8 cellular contexts compared by ENCODE assay signal in the genomic region with DNA sequence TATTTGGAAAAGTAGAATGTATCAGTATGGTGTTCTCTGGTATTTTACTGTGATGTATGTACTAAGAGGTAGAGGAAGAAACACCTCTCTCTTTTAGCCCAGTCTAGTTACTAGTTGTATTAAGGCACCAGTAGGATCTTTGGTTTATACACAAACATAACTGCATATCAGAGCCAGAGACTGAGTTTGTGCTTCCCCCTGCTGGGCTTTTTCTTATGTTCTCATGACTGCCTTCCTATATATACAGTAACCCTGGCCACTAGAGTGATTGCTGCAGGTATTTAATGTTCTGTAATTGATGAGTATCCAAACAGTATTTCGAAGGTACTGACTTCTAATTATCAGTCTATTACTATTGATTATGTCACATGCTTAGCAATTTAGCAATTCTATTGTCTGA.
DNase-seq lines count a peak whose midpoint lies in the region; ATAC-seq and TF ChIP-seq lines count a peak whose summit lies in the region.

No MANE protein-coding gene starts in this region.

- H3K9me3 Mint-ChIP-seq in MCF 10A (ENCODE audit: unreplicated experiment) = no peaks in the 10 kb centered on the region
- no peaks in the 10 kb centered on the region for H3K9me3 Mint-ChIP-seq in endodermal cell
- H3K9me3 Mint-ChIP-seq in type B pancreatic cell = no peaks in the 10 kb centered on the region

- H3K4me1 ChIP-seq in breast epithelium (no peaks in the 10 kb centered on the region), endodermal cell (ENCODE audit: control insufficient read depth, insufficient read depth, low read length) (no peaks in the 10 kb centered on the region)

- H3K4me3 Mint-ChIP-seq in MCF 10A (ENCODE audit: unreplicated experiment) = no peak overlapping the region
- H3K4me3 Mint-ChIP-seq in endodermal cell = no peak overlapping the region
- no peak overlapping the region for H3K4me3 Mint-ChIP-seq in type B pancreatic cell

- no CpG with 5 or more reads among the region's 1 CpG for WGBS in endodermal cell (ENCODE audit: insufficient coverage in 1 of 2, insufficient read length in 1 of 2), 2 experiments

- H3K27me3 ChIP-seq in breast epithelium = no peaks in the 10 kb centered on the region
- H3K27me3 ChIP-seq in endodermal cell (ENCODE audit: control insufficient read depth, insufficient read depth, low read length, poor library complexity, severe bottlenecking) = no peaks in the 10 kb centered on the region

- no peak overlapping the region for H3K9ac ChIP-seq in endodermal cell (ENCODE audit: extremely low read depth, low read length, poor library complexity, severe bottlenecking)

- no peak overlapping the region for H3K27ac Mint-ChIP-seq in MCF 10A (ENCODE audit: low read depth, unreplicated experiment)
- no peak overlapping the region for H3K27ac Mint-ChIP-seq in endodermal cell
- H3K27ac Mint-ChIP-seq in type B pancreatic cell = no peak overlapping the region

- H3K36me3 ChIP-seq in breast epithelium = no peaks in the 10 kb centered on the region
- no peaks in the 10 kb centered on the region for H3K36me3 ChIP-seq in endodermal cell (ENCODE audit: control insufficient read depth, insufficient read depth, low read length)

- no peaks in the 10 kb centered on the region for H3K4me1 Mint-ChIP-seq in MCF 10A (ENCODE audit: insufficient read depth, unreplicated experiment)
- no peaks in the 10 kb centered on the region for H3K4me1 Mint-ChIP-seq in endodermal cell
- H3K4me1 Mint-ChIP-seq in type B pancreatic cell (ENCODE audit: unreplicated experiment) = no peaks in the 10 kb centered on the region

- H3K9me3 ChIP-seq in breast epithelium = no peaks in the 10 kb centered on the region
- no peaks in the 10 kb centered on the region for H3K9me3 ChIP-seq in endodermal cell (ENCODE audit: control insufficient read depth, low read length)

- CTCF ChIA-PET in MCF 10A (lab: Yijun Ruan, JAX) = interaction anchor here (0.7 to 1.4 kb wide), 2 partner anchors 30 to 212 kb away, joined by 3 to 4 read pairs; no protein-coding TSS in a partner anchor

- peak; percentile 62 for DNase-seq in MCF 10A (ENCODE audit: unreplicated experiment)
- no peak for DNase-seq in breast epithelium (ENCODE audit: low spot score in 2 of 2)
- peak; percentile 66 to 85 for DNase-seq in NCI-H526 (lab: John Stamatoyannopoulos, UW)
- DNase-seq in endodermal cell = peak; percentile 66
- no peak for DNase-seq in type B pancreatic cell (ENCODE audit: extremely low spot score, unreplicated experiment)
- no peak for DNase-seq in left ventricle myocardium superior
- DNase-seq in islet precursor cell = no peak

- H3K36me3 Mint-ChIP-seq in MCF 10A (ENCODE audit: insufficient read depth, unreplicated experiment) = no peaks in the 10 kb centered on the region
- no peaks in the 10 kb centered on the region for H3K36me3 Mint-ChIP-seq in endodermal cell (ENCODE audit: low read depth)
- H3K36me3 Mint-ChIP-seq in type B pancreatic cell = no peaks in the 10 kb centered on the region

- H3K27me3 Mint-ChIP-seq in MCF 10A (ENCODE audit: insufficient read depth, unreplicated experiment) = peaks cover 43% of the 10 kb centered on the region
- no peaks in the 10 kb centered on the region for H3K27me3 Mint-ChIP-seq in endodermal cell (ENCODE audit: insufficient read depth)
- H3K27me3 Mint-ChIP-seq in type B pancreatic cell = no peaks in the 10 kb centered on the region

- TF ChIP-seq POLR2A in breast epithelium (IDR thresholded peaks at IDR 0.05) = no peak

- H3K4me3 ChIP-seq in breast epithelium (no peak overlapping the region), endodermal cell (ENCODE audit: low read length) (no peak overlapping the region)

- H3K27ac ChIP-seq in breast epithelium = no peak overlapping the region
- no peak overlapping the region for H3K27ac ChIP-seq in endodermal cell (ENCODE audit: low read depth, low read length)

- POLR2A ChIA-PET in MCF 10A (lab: Yijun Ruan, JAX) = no interaction called here

- intact Hi-C loops in MCF 10A (cut with micrococcal nuclease) = loop anchor here (1.0 to 2.0 kb wide), 2 partner anchors 212 to 774 kb away; no protein-coding TSS in a partner anchor
- intact Hi-C loops in breast epithelium (cut with DNase I; ENCODE audit: low total_unique reads) = no loop called here
- intact Hi-C loops in left ventricle myocardium superior (cut with micrococcal nuclease) = no loop called here

- no peak for ATAC-seq in left ventricle myocardium superior
- no peak for ATAC-seq in GM19452 (IDR thresholded peaks at IDR 0.05; ENCODE audit: unreplicated experiment)

- TF ChIP-seq CTCF in MCF 10A (IDR thresholded peaks at IDR 0.05; ENCODE audit: unreplicated experiment) (peak; percentile 41), breast epithelium (IDR thresholded peaks at IDR 0.05) (no peak), endodermal cell (conservative IDR thresholded peaks at IDR 0.05) (peak; percentile 78), type B pancreatic cell (conservative IDR thresholded peaks at IDR 0.05) (peak; percentile 73)

- no TSS peak for BruUV-seq in MCF 10A (replicated peaks; lab: Mats Ljungman, UMichigan)

Comparison
In these comparisons a context has a peak if more than half of its experiments do, and no peak if none do; other contexts are left out.
1. DNase-seq: peak in MCF 10A (single experiment), NCI-H526 (2 of 2) and endodermal cell (single experiment); none in breast epithelium (0 of 2), type B pancreatic cell (single experiment), left ventricle myocardium superior (single experiment) and islet precursor cell (single experiment).
2. CTCF ChIP-seq: peak in MCF 10A (single experiment), endodermal cell (single experiment) and type B pancreatic cell (single experiment); none in breast epithelium (0 of 3).